21 cellular contexts compared by ENCODE assay signal in genomic region chr19:45924891-45925447, GRCh38. TPM values are rescaled to one million over a fixed set of nuclear protein-coding genes. Genes with fewer than 3 reads are reported as not detected.
DNase-seq lines count a peak whose midpoint lies in the region; ATAC-seq and TF ChIP-seq lines count a peak whose summit lies in the region.
"Had no signal": no experiment of that assay in that cellular context is flagged by ENCODE, and none has a peak within 500 bp of the region (broad histone marks: within the 10 kb centered on the region; RNA-seq: fewer than 3 reads in every experiment).

No MANE protein-coding gene starts in this region.

- peak overlapping the region; percentile 24 for H2AFZ ChIP-seq in HCT116 (ENCODE audit: low read depth, low read length, poor library complexity, severe bottlenecking)
- H2AFZ ChIP-seq: PC-9 had no signal

- no peak overlapping the region for H3K27ac ChIP-seq in HCT116 (ENCODE audit: low read depth, low read length)
- H3K27ac ChIP-seq in mesendoderm (ENCODE audit: low read depth, low read length): no peak overlapping the region
- H3K27ac ChIP-seq: BLaER1 treated with 17β-estradiol and CSF1 and Interleukin-3, amounts not matched to agents 10 nM and 100 nM; HL-60; PC-9; RWPE1 had no signal

- H4K20me1 ChIP-seq in HCT116 (ENCODE audit: insufficient read depth): no peaks in the 10 kb centered on the region
- H4K20me1 ChIP-seq: BLaER1 treated with 17β-estradiol and CSF1 and Interleukin-3, amounts not matched to agents 10 nM and 100 nM had no signal

- H3K36me3 Mint-ChIP-seq in Caco-2 (ENCODE audit: insufficient read depth, unreplicated experiment) (peaks cover 11% of the 10 kb centered on the region), WTC11 (no peaks in the 10 kb centered on the region)
- H3K36me3 Mint-ChIP-seq in activated CD4-positive, alpha-beta T cell treated with anti-CD3 and anti-CD28 coated beads for 36 hours (ENCODE audit: low read depth): no peaks in the 10 kb centered on the region
- H3K36me3 Mint-ChIP-seq: CD8-positive, alpha-beta T cell had no signal

- TF ChIP-seq CTCF in Caco-2 (IDR thresholded peaks at IDR 0.05; ENCODE audit: insufficient read depth in 1 of 2, low read depth in 1 of 2, low read length in 1 of 2, severe bottlenecking in 1 of 2, unreplicated experiment in 1 of 2) (no peak), HCT116 (IDR thresholded peaks at IDR 0.05 in 2 of 3, conservative IDR thresholded peaks at IDR 0.05 in 1 of 3; ENCODE audit: borderline replicate concordance in 1 of 3, insufficient read depth in 1 of 3, low read depth in 2 of 3, low read length in 2 of 3) (no peak), WTC11 (IDR thresholded peaks at IDR 0.05) (no peak)

- DNase-seq in Caco-2: no peak
- DNase-seq in HCT116 (ENCODE audit: low read depth, low spot score): peak; percentile 39
- no peak for DNase-seq in WTC11 (ENCODE audit: low spot score)
- peak; percentile 27 for DNase-seq in mesendoderm
- DNase-seq in activated CD4-positive, alpha-beta T cell treated with anti-CD3 and anti-CD28 coated beads for 36 hours: no peak
- DNase-seq: CD8-positive, alpha-beta T cell; DMS79; H9; IMR-90; NCI-H1048; NCI-H1694; NCI-H2107; NCI-H510A treated with DMSO at 0.1 percent for 48 hours had no signal

- no peak overlapping the region for H2BK120ac ChIP-seq in mesendoderm (ENCODE audit: low read depth, low read length)

- no peak overlapping the region for H3K56ac ChIP-seq in mesendoderm (ENCODE audit: low read length)

- CTCF ChIA-PET in Caco-2 (lab: Charles Lee) (interaction anchor here (0.6 kb wide), 3 partner anchors 108 to 254 kb away, joined by 3 to 4 read pairs (median 3); partner anchors contain the start of gene SIX5), HCT116 (lab: Charles Lee) (no interaction called here), WTC11 (lab: Charles Lee) (interaction anchor here (0.6 to 0.7 kb wide), 2 partner anchors 128 to 254 kb away, joined by 3 read pairs; no protein-coding TSS in a partner anchor)
- CTCF ChIA-PET in activated CD4-positive, alpha-beta T cell treated with anti-CD3 and anti-CD28 coated beads for 36 hours (lab: Charles Lee): interaction anchor here (0.6 to 0.8 kb wide), 2 partner anchors 17 to 168 kb away, joined by 3 read pairs; no protein-coding TSS in a partner anchor

- no peak for TF ChIP-seq POLR2A in HCT116 (IDR thresholded peaks at IDR 0.05; ENCODE audit: borderline replicate concordance, extremely low read depth, insufficient read depth, insufficient read length)

- H2BK5ac ChIP-seq in mesendoderm (ENCODE audit: low read length): no peak overlapping the region

- H3K4me2 ChIP-seq in HCT116 (ENCODE audit: low read length) (peak overlapping the region; percentile 34), mesendoderm (ENCODE audit: low read length) (no peak overlapping the region)
- H3K4me2 ChIP-seq: BLaER1 treated with 17β-estradiol and CSF1 and Interleukin-3, amounts not matched to agents 10 nM and 100 nM; PC-9 had no signal

- H3K23ac ChIP-seq in mesendoderm (ENCODE audit: low read length): no peak overlapping the region

- H3K9me3 Mint-ChIP-seq in Caco-2 (ENCODE audit: unreplicated experiment): no peaks in the 10 kb centered on the region
- H3K9me3 Mint-ChIP-seq in WTC11: no peaks in the 10 kb centered on the region
- H3K9me3 Mint-ChIP-seq in activated CD4-positive, alpha-beta T cell treated with anti-CD3 and anti-CD28 coated beads for 36 hours (ENCODE audit: low read depth): no peaks in the 10 kb centered on the region
- H3K9me3 Mint-ChIP-seq: CD8-positive, alpha-beta T cell; H9 had no signal

- H3K27ac Mint-ChIP-seq in Caco-2 (ENCODE audit: unreplicated experiment) (peak overlapping the region; percentile 31), WTC11 (peak overlapping the region; percentile 36)
- H3K27ac Mint-ChIP-seq in activated CD4-positive, alpha-beta T cell treated with anti-CD3 and anti-CD28 coated beads for 36 hours: no peak overlapping the region
- H3K27ac Mint-ChIP-seq: CD8-positive, alpha-beta T cell had no signal

- H3K18ac ChIP-seq in mesendoderm (ENCODE audit: low read length): no peak overlapping the region

- H3K4me3 Mint-ChIP-seq in Caco-2 (ENCODE audit: unreplicated experiment) (peak overlapping the region; percentile 7), WTC11 (no peak overlapping the region)
- H3K4me3 Mint-ChIP-seq in activated CD4-positive, alpha-beta T cell treated with anti-CD3 and anti-CD28 coated beads for 36 hours: no peak overlapping the region
- H3K4me3 Mint-ChIP-seq: CD8-positive, alpha-beta T cell; H9 had no signal

- no peak overlapping the region for H3K9ac ChIP-seq in HCT116 (ENCODE audit: low read length)
- no peak overlapping the region for H3K9ac ChIP-seq in mesendoderm (ENCODE audit: low read length)
- H3K9ac ChIP-seq: BLaER1 treated with 17β-estradiol and CSF1 and Interleukin-3, amounts not matched to agents 10 nM and 100 nM had no signal

- H3K4me1 ChIP-seq in Caco-2 (peaks cover 7% of the 10 kb centered on the region), HCT116 (ENCODE audit: control insufficient read depth in 1 of 2, insufficient read depth in 2 of 2, low read length in 2 of 2) (peaks cover 12 to 29% of the 10 kb centered on the region in 2 experiments), mesendoderm (ENCODE audit: control insufficient read depth, low read depth, low read length) (peaks cover 2% of the 10 kb centered on the region)

- H3K9me2 ChIP-seq in HCT116 (ENCODE audit: insufficient read depth): no peaks in the 10 kb centered on the region

- intact Hi-C loops in Caco-2 (cut with micrococcal nuclease; ENCODE audit: unreplicated experiment): loop anchor here (5.0 kb wide), 2 partner anchors 72 to 92 kb away; partner anchors contain the start of gene CCDC61
- intact Hi-C loops in HCT116 (cut with micrococcal nuclease): no loop called here
- intact Hi-C loops in activated CD4-positive, alpha-beta T cell treated with anti-CD3 and anti-CD28 coated beads for 36 hours (cut with DNase I, micrococcal nuclease): no loop called here

- POLR2A ChIA-PET in Caco-2 (lab: Charles Lee) (no interaction called here), HCT116 (lab: Charles Lee) (interaction anchor here (0.6 to 0.7 kb wide), 2 partner anchors 155 to 692 kb away, joined by 3 read pairs; no protein-coding TSS in a partner anchor), WTC11 (lab: Charles Lee) (no interaction called here)
- POLR2A ChIA-PET in activated CD4-positive, alpha-beta T cell treated with anti-CD3 and anti-CD28 coated beads for 36 hours (lab: Charles Lee): no interaction called here

- WGBS in mesendoderm (ENCODE audit: extremely low coverage, insufficient coverage, low lambda C conversion rate): no CpG with 5 or more reads among the region's 6 CpGs

- H3K9me3 ChIP-seq in Caco-2 (no peaks in the 10 kb centered on the region), HCT116 (ENCODE audit: control insufficient read depth in 1 of 2, insufficient read depth in 1 of 2, low read depth in 1 of 2, low read length in 2 of 2) (no peaks in the 10 kb centered on the region)

- no peaks in the 10 kb centered on the region for H3K36me3 ChIP-seq in Caco-2 (ENCODE audit: control insufficient read depth, insufficient read depth, low read length)
- no peaks in the 10 kb centered on the region for H3K36me3 ChIP-seq in HCT116 (ENCODE audit: control insufficient read depth in 1 of 2, insufficient read depth in 2 of 2, low read length in 2 of 2)
- H3K36me3 ChIP-seq in mesendoderm (ENCODE audit: control insufficient read depth, insufficient read depth, low read length): no peaks in the 10 kb centered on the region
- H3K36me3 ChIP-seq: BLaER1 treated with 17β-estradiol and CSF1 and Interleukin-3, amounts not matched to agents 10 nM and 100 nM had no signal

- no peak overlapping the region for H4K8ac ChIP-seq in mesendoderm (ENCODE audit: low read depth, low read length)

- H3K79me1 ChIP-seq in mesendoderm (ENCODE audit: low read length): no peaks in the 10 kb centered on the region

- TF ChIP-seq RAD21 in HCT116 (IDR thresholded peaks at IDR 0.05; ENCODE audit: low read depth): no peak

- ATAC-seq in HCT116 (peak; percentile 36), WTC11 (no peak), GM18907 (IDR thresholded peaks at IDR 0.05; ENCODE audit: unreplicated experiment) (no peak), GM21737 (IDR thresholded peaks at IDR 0.05; ENCODE audit: unreplicated experiment) (no peak)
- no peak for ATAC-seq in activated CD4-positive, alpha-beta T cell treated with anti-CD3 and anti-CD28 coated beads for 36 hours
- ATAC-seq: CD8-positive, alpha-beta T cell had no signal

- H3K27me3 Mint-ChIP-seq in Caco-2 (ENCODE audit: insufficient read depth, unreplicated experiment) (peaks cover 4% of the 10 kb centered on the region), WTC11 (ENCODE audit: low read depth) (peaks cover 41% of the 10 kb centered on the region)
- H3K27me3 Mint-ChIP-seq in activated CD4-positive, alpha-beta T cell treated with anti-CD3 and anti-CD28 coated beads for 36 hours: peaks cover 3% of the 10 kb centered on the region

- no peak overlapping the region for H4K5ac ChIP-seq in mesendoderm (ENCODE audit: low read length)

- no peak overlapping the region for H2AK5ac ChIP-seq in mesendoderm (ENCODE audit: low read length)

- H3K79me2 ChIP-seq in HCT116 (ENCODE audit: insufficient read depth, low read length) (no peaks in the 10 kb centered on the region), mesendoderm (ENCODE audit: control insufficient read depth, insufficient read depth, low read length) (no peaks in the 10 kb centered on the region)

- H3K4me3 ChIP-seq in Caco-2 (ENCODE audit: low read depth, low read length) (no peak overlapping the region), HCT116 (replicated peaks in 1 of 2; ENCODE audit: low read depth in 1 of 2, low read length in 2 of 2) (no peak overlapping the region), mesendoderm (ENCODE audit: low read length) (no peak overlapping the region)
- H3K4me3 ChIP-seq: BLaER1 treated with 17β-estradiol and CSF1 and Interleukin-3, amounts not matched to agents 10 nM and 100 nM; PC-9 had no signal

- no peak overlapping the region for H3K4ac ChIP-seq in mesendoderm (ENCODE audit: low read depth, low read length)

- peaks cover 21% of the 10 kb centered on the region for H3K4me1 Mint-ChIP-seq in Caco-2 (ENCODE audit: low read depth, unreplicated experiment)
- peaks cover 8% of the 10 kb centered on the region for H3K4me1 Mint-ChIP-seq in WTC11
- peaks cover 12% of the 10 kb centered on the region for H3K4me1 Mint-ChIP-seq in activated CD4-positive, alpha-beta T cell treated with anti-CD3 and anti-CD28 coated beads for 36 hours

- H3K27me3 ChIP-seq in Caco-2 (replicated peaks; ENCODE audit: control insufficient read depth, insufficient read depth, low read length) (no peaks in the 10 kb centered on the region), HCT116 (ENCODE audit: insufficient read depth, low read length) (no peaks in the 10 kb centered on the region), mesendoderm (ENCODE audit: insufficient read depth, low read length, poor library complexity) (no peaks in the 10 kb centered on the region)
- H3K27me3 ChIP-seq: BLaER1 treated with 17β-estradiol and CSF1 and Interleukin-3, amounts not matched to agents 10 nM and 100 nM had no signal

- RAD21 ChIA-PET in HCT116 (lab: Charles Lee; ENCODE audit: low non-redundant PET in 1 of 2, low total read pairs in 2 of 2, uncharacterized antibody in 2 of 2, unreplicated experiment in 2 of 2): interaction anchor here in 1 of 2 experiments (1.3 kb wide), 1 partner anchor 22 kb away, joined by 3 read pairs; the partner anchor contains the start of gene MYPOP

- BruUV-seq in Caco-2 (replicated peaks; lab: Mats Ljungman, UMichigan) (no TSS peak), HCT116 (replicated peaks; lab: Mats Ljungman, UMichigan) (no TSS peak)

- H2BK15ac ChIP-seq in mesendoderm (replicated peaks; ENCODE audit: low read depth): no peak overlapping the region

RNA-seq across cellular contexts. Expression of gene NANOS2, which starts 10.4 kb away (rescaled TPM):
- total RNA-seq in Caco-2 (2022): not detected in 2 replicates
- not detected for total RNA-seq in HCT116 (2021; ENCODE audit: unreplicated experiment)
- polyA plus RNA-seq in HCT116 (2012): not detected in 2 replicates
- 0.13 to 0.18 TPM in 2 of 3 replicates, not detected in the other for total RNA-seq in WTC11 (2021)
- not detected for polyA plus RNA-seq in mesendoderm (2013, experiment 1 of 2)
- not detected for polyA plus RNA-seq in mesendoderm (2013, experiment 2 of 2)
- total RNA-seq in activated CD4-positive, alpha-beta T cell treated with anti-CD3 and anti-CD28 coated beads for 36 hours: not detected
- total RNA-seq: CD8-positive, alpha-beta T cell; H9; HT1080; IMR-90; MCF 10A; PC-9 had no signal
- polyA plus RNA-seq: IMR-90 had no signal

RNA-seq across cellular contexts. Expression of gene MYPOP, which starts 22.6 kb away (rescaled TPM):
- total RNA-seq in Caco-2 (2022) (15.8 and 18.1 TPM in 2 replicates), HCT116 (2021; ENCODE audit: unreplicated experiment) (10.8 TPM), WTC11 (2021) (13.6 to 15.1 TPM (median 14.8 TPM) in 3 replicates)
- 4.9 and 5.7 TPM in 2 replicates for polyA plus RNA-seq in HCT116 (2012)
- polyA plus RNA-seq in mesendoderm (2013, experiment 1 of 2): 8.9 TPM
- 8.8 TPM for polyA plus RNA-seq in mesendoderm (2013, experiment 2 of 2)
- 1 to 10 TPM; 5.0 to 5.6 TPM for total RNA-seq in activated CD4-positive, alpha-beta T cell treated with anti-CD3 and anti-CD28 coated beads for 36 hours

RNA-seq across cellular contexts. Expression of gene IRF2BP1, which starts 39.0 kb away (rescaled TPM):
- total RNA-seq in Caco-2 (2022): 27.6 and 29.2 TPM in 2 replicates
- 33.9 TPM for total RNA-seq in HCT116 (2021; ENCODE audit: unreplicated experiment)
- 18.9 and 19.0 TPM in 2 replicates for polyA plus RNA-seq in HCT116 (2012)
- total RNA-seq in WTC11 (2021): 29.8 to 32.3 TPM (median 30.3 TPM) in 3 replicates
- 9.0 TPM for polyA plus RNA-seq in mesendoderm (2013, experiment 1 of 2)
- polyA plus RNA-seq in mesendoderm (2013, experiment 2 of 2): 8.9 TPM
- total RNA-seq in activated CD4-positive, alpha-beta T cell treated with anti-CD3 and anti-CD28 coated beads for 36 hours: 10 to 100 TPM; 12.6 to 15.2 TPM

RNA-seq across cellular contexts. Expression of gene NOVA2, which starts 48.7 kb away (rescaled TPM):
- total RNA-seq in Caco-2 (2022) (0.05 TPM in 1 of 2 replicates, not detected in the other), HCT116 (2021; ENCODE audit: unreplicated experiment) (2.5 TPM), WTC11 (2021) (11.3 to 15.6 TPM (median 15.4 TPM) in 3 replicates)
- polyA plus RNA-seq in HCT116 (2012): 1.2 and 1.5 TPM in 2 replicates
- polyA plus RNA-seq in mesendoderm (2013, experiment 1 of 2): 0.93 TPM
- polyA plus RNA-seq in mesendoderm (2013, experiment 2 of 2): 0.98 TPM
- under 1 TPM; 0.02 to 0.09 TPM for total RNA-seq in activated CD4-positive, alpha-beta T cell treated with anti-CD3 and anti-CD28 coated beads for 36 hours
- total RNA-seq: CD8-positive, alpha-beta T cell; IMR-90; MCF 10A; PC-9 had no signal

Comparison
In these comparisons a context has a peak if more than half of its experiments do, and no peak if none do; other contexts are left out.
1. DNase-seq: peak in HCT116 (single experiment) and mesendoderm (single experiment); none in Caco-2 (0 of 2), WTC11 (single experiment) and activated CD4-positive, alpha-beta T cell treated with anti-CD3 and anti-CD28 coated beads for 36 hours (single experiment).